Comparison of ENCODE assay signal across 1 cellular context in the genomic region with DNA sequence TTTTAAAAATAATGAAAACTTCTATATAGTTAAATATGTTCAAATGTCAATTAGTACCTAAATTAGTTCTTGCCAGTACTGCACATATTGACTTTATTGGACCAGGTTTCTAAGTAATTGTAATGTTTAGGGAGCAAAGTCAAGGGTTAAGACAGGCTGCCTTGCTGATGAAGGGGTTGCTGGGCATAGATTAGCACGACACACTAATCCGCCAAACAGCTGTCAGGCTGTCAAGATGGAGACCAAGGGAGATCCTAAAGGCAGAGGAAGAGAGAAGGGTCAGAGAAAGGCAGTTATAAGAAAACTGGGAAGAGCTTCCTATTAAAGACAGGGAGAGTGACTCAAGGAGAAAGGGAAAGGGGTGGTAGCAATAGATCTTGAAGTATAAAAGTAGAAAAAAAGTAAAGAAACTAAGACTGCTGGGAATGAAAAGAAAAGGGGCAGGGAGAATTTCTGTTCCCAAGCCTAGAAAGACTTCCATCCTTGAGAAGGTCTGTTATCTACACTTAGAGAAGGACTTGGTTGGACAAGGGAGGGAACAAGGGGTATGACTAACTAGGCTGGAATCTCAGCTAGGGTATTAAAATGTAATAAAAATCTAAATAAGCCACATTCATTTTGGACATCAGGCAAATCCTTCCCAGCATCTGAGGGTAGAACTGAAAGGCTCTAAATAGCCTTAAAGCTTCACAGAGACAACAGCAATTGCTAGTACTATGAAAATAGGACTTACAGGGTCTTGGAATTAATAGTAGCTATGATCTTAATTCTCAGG.
TF ChIP-seq lines count a peak whose summit lies in the region.

No MANE protein-coding gene starts in this region.

TF ChIP-seq in HCT116, 20 proteins besides CTCF, POLR2A, EP300 and RAD21 (continued from another document):
- TF ChIP-seq REST (IDR thresholded peaks at IDR 0.05; ENCODE audit: low read depth): no peak
- TF ChIP-seq SRF (IDR thresholded peaks at IDR 0.05; ENCODE audit: low read depth): no peak
- no peak for TF ChIP-seq ZNF274 (IDR thresholded peaks at IDR 0.05; ENCODE audit: low read depth, low read length)
- no peak for TF ChIP-seq CBX3 (IDR thresholded peaks at IDR 0.05; ENCODE audit: low read depth)
- TF ChIP-seq SP1 (IDR thresholded peaks at IDR 0.05; ENCODE audit: low read depth): no peak
- no peak for TF ChIP-seq SIN3A (IDR thresholded peaks at IDR 0.05; ENCODE audit: low read depth)
- no peak for TF ChIP-seq ZFX (IDR thresholded peaks at IDR 0.05)
- no peak for TF ChIP-seq EZH2phosphoT487 (IDR thresholded peaks at IDR 0.05; ENCODE audit: borderline replicate concordance)
- TF ChIP-seq ELF1 (IDR thresholded peaks at IDR 0.05; ENCODE audit: borderline replicate concordance, low read depth): no peak
- TF ChIP-seq ZBTB33 (IDR thresholded peaks at IDR 0.05; ENCODE audit: extremely low read depth, insufficient replicate concordance, low read length): no peak
- TF ChIP-seq POLR2AphosphoS5 (IDR thresholded peaks at IDR 0.05; ENCODE audit: low read depth, low read length): no peak
- TF ChIP-seq TCF7L2 (IDR thresholded peaks at IDR 0.05; ENCODE audit: borderline replicate concordance, extremely low read depth, insufficient read depth, insufficient read length): no peak
- no peak for TF ChIP-seq MAX (IDR thresholded peaks at IDR 0.05)
